Comparison of ENCODE assay signal across 8 cellular contexts in genomic region chr9:6788175-6789016, GRCh38. TPM values are rescaled to one million over a fixed set of nuclear protein-coding genes. Genes with fewer than 3 reads are reported as not detected.
DNase-seq lines count a peak whose midpoint lies in the region; ATAC-seq, FAIRE-seq and TF ChIP-seq lines count a peak whose summit lies in the region.
"Had no signal": no experiment of that assay in that cellular context is flagged by ENCODE, and none has a peak within 500 bp of the region (broad histone marks: within the 10 kb centered on the region; RNA-seq: fewer than 3 reads in every experiment).

No MANE protein-coding gene starts in this region.

- FAIRE-seq in astrocyte (lab: Jason Lieb, UNC), result peak; percentile 88
- FAIRE-seq: TTC549 had no signal

- peaks cover 14% of the 10 kb centered on the region for H3K4me1 Mint-ChIP-seq in astrocyte (ENCODE audit: low read depth, unreplicated experiment)
- peaks cover 54% of the 10 kb centered on the region for H3K4me1 Mint-ChIP-seq in stimulated activated memory B cell treated with anti-CD40 and anti-IgM and Interleukin-4, amounts not matched to agents 10 μg/mL and 1 μg/mL and 100 μg/mL, for 72 hours

- peaks cover 20% of the 10 kb centered on the region for H4K20me1 ChIP-seq in astrocyte (ENCODE audit: insufficient read depth, low read length)

- peak overlapping the region; percentile 74 for H3K4me2 ChIP-seq in astrocyte (ENCODE audit: low read length)

- no peaks in the 10 kb centered on the region for H3K9me3 Mint-ChIP-seq in astrocyte (ENCODE audit: unreplicated experiment)
- no peaks in the 10 kb centered on the region for H3K9me3 Mint-ChIP-seq in stimulated activated memory B cell treated with anti-CD40 and anti-IgM and Interleukin-4, amounts not matched to agents 10 μg/mL and 1 μg/mL and 100 μg/mL, for 72 hours

- H3K27ac ChIP-seq in astrocyte (ENCODE audit: low read depth, low read length), result peak overlapping the region; percentile 29

- H3K9me3 ChIP-seq in astrocyte (ENCODE audit: insufficient read depth, low read depth, low read length), result no peaks in the 10 kb centered on the region

- peaks cover 42% of the 10 kb centered on the region for H3K79me2 ChIP-seq in astrocyte (ENCODE audit: insufficient read depth, low read length)

- no peaks in the 10 kb centered on the region for H3K36me3 Mint-ChIP-seq in astrocyte (ENCODE audit: low read depth, unreplicated experiment)
- H3K36me3 Mint-ChIP-seq in stimulated activated memory B cell treated with anti-CD40 and anti-IgM and Interleukin-4, amounts not matched to agents 10 μg/mL and 1 μg/mL and 100 μg/mL, for 72 hours, result peaks cover 11% of the 10 kb centered on the region

- no peak for ATAC-seq in stimulated activated memory B cell treated with anti-CD40 and anti-IgM and Interleukin-4, amounts not matched to agents 10 μg/mL and 1 μg/mL and 100 μg/mL, for 72 hours
- no peak for ATAC-seq in GM18868 (IDR thresholded peaks at IDR 0.05; ENCODE audit: unreplicated experiment)

- TF ChIP-seq CTCF in HFF-Myc (IDR thresholded peaks at IDR 0.05; ENCODE audit: low read depth, low read length, missing control alignments) (no peak), astrocyte (IDR thresholded peaks at IDR 0.05; ENCODE audit: insufficient read depth, low read depth, low read length) (no peak)

- H3K4me3 ChIP-seq in HFF-Myc (replicated peaks; ENCODE audit: low read depth, low read length) (no peak overlapping the region), astrocyte (ENCODE audit: insufficient read depth, low read depth, low read length) (peak overlapping the region; percentile 24)

- H3K4me1 ChIP-seq in astrocyte (ENCODE audit: insufficient read depth, low read length), result peaks cover 15% of the 10 kb centered on the region

- peak overlapping the region; percentile 63 for H3K27ac Mint-ChIP-seq in astrocyte (ENCODE audit: unreplicated experiment)
- H3K27ac Mint-ChIP-seq in stimulated activated memory B cell treated with anti-CD40 and anti-IgM and Interleukin-4, amounts not matched to agents 10 μg/mL and 1 μg/mL and 100 μg/mL, for 72 hours, result peak overlapping the region; percentile 12

- peak overlapping the region; percentile 49 for H2AFZ ChIP-seq in astrocyte (ENCODE audit: low read depth, low read length)

- H3K27me3 ChIP-seq in astrocyte (ENCODE audit: insufficient read depth, low read length), result no peaks in the 10 kb centered on the region

- H3K27me3 Mint-ChIP-seq in astrocyte (ENCODE audit: low read depth, unreplicated experiment), result no peaks in the 10 kb centered on the region
- no peaks in the 10 kb centered on the region for H3K27me3 Mint-ChIP-seq in stimulated activated memory B cell treated with anti-CD40 and anti-IgM and Interleukin-4, amounts not matched to agents 10 μg/mL and 1 μg/mL and 100 μg/mL, for 72 hours

- DNase-seq in HFF-Myc (ENCODE audit: extremely low read depth, low read depth) (peak; percentile 10), astrocyte (ENCODE audit: low read depth) (peak; percentile 49), inferior parietal cortex (ENCODE audit: extremely low spot score) (peak; percentile 10), NCI-H187 treated with DMSO at 0.1 percent for 48 hours (lab: John Stamatoyannopoulos, UW) (no peak)
- DNase-seq in activated CD4-positive, alpha-beta T cell treated with anti-CD3 and anti-CD28 coated beads, Interleukin-2, amount 50 U/mL, for 48 hours, result no peak

- H3K9ac ChIP-seq in astrocyte (ENCODE audit: low read length), result peak overlapping the region; percentile 27

- no peaks in the 10 kb centered on the region for H3K36me3 ChIP-seq in astrocyte (ENCODE audit: insufficient read depth, low read length)

- H3K4me3 Mint-ChIP-seq in astrocyte (ENCODE audit: unreplicated experiment), result peak overlapping the region; percentile 15
- no peak overlapping the region for H3K4me3 Mint-ChIP-seq in stimulated activated memory B cell treated with anti-CD40 and anti-IgM and Interleukin-4, amounts not matched to agents 10 μg/mL and 1 μg/mL and 100 μg/mL, for 72 hours

RNA-seq across cellular contexts. Expression of gene KDM4C, which starts 30.6 kb away (rescaled TPM):
- total RNA-seq in astrocyte, result 16.2 and 18.2 TPM in 2 replicates

Comparison
In these comparisons a context has a peak if more than half of its experiments do, and no peak if none do; other contexts are left out.
1. DNase-seq: peak in HFF-Myc (single experiment), astrocyte (single experiment) and inferior parietal cortex (single experiment); none in activated CD4-positive, alpha-beta T cell treated with anti-CD3 and anti-CD28 coated beads, Interleukin-2, amount 50 U/mL, for 48 hours (0 of 2) and NCI-H187 treated with DMSO at 0.1 percent for 48 hours (single experiment).